Comparison of ENCODE assay signal across 8 cellular contexts in the genomic region with DNA sequence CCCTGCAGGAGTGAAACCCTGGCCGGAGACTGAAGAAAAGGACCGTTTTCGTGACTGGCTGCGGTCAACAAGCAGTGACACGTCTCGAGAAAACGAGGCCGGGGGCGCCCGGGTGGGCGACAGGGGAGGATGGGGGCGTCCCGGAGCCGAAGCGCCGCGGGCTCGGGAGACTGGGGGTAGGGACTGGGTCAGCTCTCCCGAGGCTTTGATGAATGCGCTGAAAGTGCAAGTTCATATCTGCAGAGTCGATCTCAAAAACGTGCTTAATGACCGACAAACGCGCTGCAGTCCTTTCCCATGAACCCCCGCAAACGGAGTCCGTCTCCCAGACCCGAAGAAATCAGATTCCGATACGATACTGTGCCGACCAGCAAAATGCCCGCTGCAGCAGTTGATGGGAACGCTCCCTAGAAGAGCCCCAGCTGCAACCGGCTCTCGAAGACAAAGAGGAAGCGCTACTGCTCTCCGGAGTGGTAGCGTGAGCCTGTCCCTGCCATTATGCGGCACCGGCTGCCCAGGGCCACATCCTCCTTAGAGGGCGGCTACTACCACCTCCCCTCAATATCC. TPM values are rescaled to one million over a fixed set of nuclear protein-coding genes. Genes with fewer than 3 reads are reported as not detected.
A peak's percentile ranks its signal among the peaks of the same experiment; 100 is the strongest.
DNase-seq lines count a peak whose midpoint lies in the region; ATAC-seq and TF ChIP-seq lines count a peak whose summit lies in the region.

No MANE protein-coding gene starts in this region.

- ATAC-seq in HG03045 (IDR thresholded peaks at IDR 0.05; ENCODE audit: unreplicated experiment) = peak; percentile 44
- ATAC-seq in activated CD8-positive, alpha-beta memory T cell treated with anti-CD3 and anti-CD28 coated beads, Interleukin-2, amount 10 ng/mL, durations not matched to agents 7 days and 5 days = peak; percentile 13

- H3K4me1 ChIP-seq in mucosa of rectum (ENCODE audit: control insufficient read depth in 2 of 2, insufficient read depth in 2 of 2, low read length in 2 of 2) (peaks cover 0 to 2% of the 10 kb centered on the region in 2 donors), suprapubic skin (peaks cover 8% of the 10 kb centered on the region)

- peak; percentile 45 to 60 for DNase-seq in NCI-H187 (lab: John Stamatoyannopoulos, UW)
- DNase-seq in NCI-H187 treated with DMSO at 0.1 percent for 48 hours (lab: John Stamatoyannopoulos, UW) = no peak
- peak; percentile 45 for DNase-seq in NCI-H748 treated with DMSO at 0.1 percent for 48 hours (lab: John Stamatoyannopoulos, UW)
- peak; percentile 67 for DNase-seq in activated CD8-positive, alpha-beta memory T cell treated with anti-CD3 and anti-CD28 coated beads, Interleukin-2, amount 10 ng/mL, durations not matched to agents 7 days and 5 days
- peak; percentile 49 to 63 for DNase-seq in erythroblast (lab: John Stamatoyannopoulos, UW)
- DNase-seq in suprapubic skin (ENCODE audit: low spot score in 2 of 2) = peak in 1 of 2 donors; percentile 63

- CTCF ChIA-PET in activated CD8-positive, alpha-beta memory T cell treated with anti-CD3 and anti-CD28 coated beads, Interleukin-2, amount 10 ng/mL, durations not matched to agents 7 days and 5 days (lab: Charles Lee) = no interaction called here

- TF ChIP-seq POLR2A in erythroblast (IDR thresholded peaks at IDR 0.05; ENCODE audit: low read length) (no peak), suprapubic skin (IDR thresholded peaks at IDR 0.05) (no peak)

- H3K27me3 Mint-ChIP-seq in activated CD8-positive, alpha-beta memory T cell treated with anti-CD3 and anti-CD28 coated beads, Interleukin-2, amount 10 ng/mL, durations not matched to agents 7 days and 5 days = peaks cover 11% of the 10 kb centered on the region

- H3K4me1 Mint-ChIP-seq in activated CD8-positive, alpha-beta memory T cell treated with anti-CD3 and anti-CD28 coated beads, Interleukin-2, amount 10 ng/mL, durations not matched to agents 7 days and 5 days = peaks cover 16% of the 10 kb centered on the region

- H3K27me3 ChIP-seq in mucosa of rectum (ENCODE audit: control insufficient read depth in 2 of 2, insufficient read depth in 2 of 2, low read length in 2 of 2) (peaks cover 0 to 3% of the 10 kb centered on the region in 2 donors), suprapubic skin (no peaks in the 10 kb centered on the region)

- TF ChIP-seq CTCF in suprapubic skin (IDR thresholded peaks at IDR 0.05) = no peak

- 37% methylated on average over 34 of the region's 42 CpGs for WGBS in suprapubic skin

- H3K9me3 ChIP-seq in mucosa of rectum (ENCODE audit: control insufficient read depth in 2 of 2, low read length in 2 of 2) (no peaks in the 10 kb centered on the region), suprapubic skin (no peaks in the 10 kb centered on the region)

- TF ChIP-seq EP300 in suprapubic skin (IDR thresholded peaks at IDR 0.05) = no peak

- H3K27ac Mint-ChIP-seq in activated CD8-positive, alpha-beta memory T cell treated with anti-CD3 and anti-CD28 coated beads, Interleukin-2, amount 10 ng/mL, durations not matched to agents 7 days and 5 days = peak overlapping the region; percentile 70

- H3K27ac ChIP-seq in mucosa of rectum (ENCODE audit: low read depth in 2 of 2, low read length in 2 of 2) (peak overlapping the region; percentile 57 to 70), suprapubic skin (peak overlapping the region; percentile 80)

- H3K36me3 ChIP-seq in mucosa of rectum (ENCODE audit: control insufficient read depth in 2 of 2, insufficient read depth in 2 of 2, low read length in 2 of 2) = no peaks in the 10 kb centered on the region
- H3K36me3 ChIP-seq in suprapubic skin = no peaks in the 10 kb centered on the region

- no peaks in the 10 kb centered on the region for H3K9me3 Mint-ChIP-seq in activated CD8-positive, alpha-beta memory T cell treated with anti-CD3 and anti-CD28 coated beads, Interleukin-2, amount 10 ng/mL, durations not matched to agents 7 days and 5 days (ENCODE audit: low read depth)

- peak overlapping the region; percentile 65 to 76 for H3K9ac ChIP-seq in mucosa of rectum (ENCODE audit: low read depth in 1 of 2, low read length in 2 of 2)

- peaks cover 2% of the 10 kb centered on the region for H3K36me3 Mint-ChIP-seq in activated CD8-positive, alpha-beta memory T cell treated with anti-CD3 and anti-CD28 coated beads, Interleukin-2, amount 10 ng/mL, durations not matched to agents 7 days and 5 days

- H3K4me3 ChIP-seq in mucosa of rectum (ENCODE audit: low read length in 2 of 2) (peak overlapping the region; percentile 73 to 76), suprapubic skin (peak overlapping the region; percentile 71)

- H3K4me3 Mint-ChIP-seq in activated CD8-positive, alpha-beta memory T cell treated with anti-CD3 and anti-CD28 coated beads, Interleukin-2, amount 10 ng/mL, durations not matched to agents 7 days and 5 days = peak overlapping the region; percentile 85

RNA-seq across cellular contexts. Expression of gene CD99L2, which starts 0.8 kb away (rescaled TPM):
- total RNA-seq in activated CD8-positive, alpha-beta memory T cell treated with anti-CD3 and anti-CD28 coated beads, Interleukin-2, amount 10 ng/mL, durations not matched to agents 7 days and 5 days = 10 to 100 TPM; 16.8 to 21.2 TPM
- total RNA-seq in suprapubic skin = 10 to 100 TPM; 12.6 to 24.5 (median 18.7) TPM
